ENCODE assay signal across 17 cellular contexts in the genomic region with DNA sequence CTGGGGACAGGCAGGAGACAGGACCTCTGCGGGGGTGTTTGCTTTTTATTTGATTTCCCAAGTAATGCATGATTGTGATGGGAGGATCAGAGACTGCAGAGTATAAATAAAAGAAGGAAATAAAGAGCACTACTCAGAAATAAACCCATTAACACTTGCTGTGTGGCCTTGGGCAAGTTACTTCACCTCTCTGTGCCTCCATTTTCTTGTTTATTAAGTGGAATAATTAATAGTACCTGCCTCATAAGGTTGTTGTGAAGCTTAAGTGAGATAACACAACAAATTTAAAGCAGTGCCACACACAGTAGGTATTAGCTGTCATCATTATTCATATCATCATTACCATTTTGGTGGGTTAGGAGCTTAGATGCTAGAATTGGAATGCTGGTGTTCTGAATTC.
"Had no signal": no experiment of that assay in that cellular context is flagged by ENCODE, and none has a peak within 500 bp of the region (broad histone marks: within the 10 kb centered on the region; RNA-seq: fewer than 3 reads in every experiment).

No MANE protein-coding gene starts in this region.

- DNase-seq: colonic mucosa; dorsolateral prefrontal cortex; effector CD8-positive, alpha-beta T cell; foreskin melanocyte; hippocampal formation; naive thymus-derived CD4-positive, alpha-beta T cell; nephron progenitor cell; right cardiac atrium; stimulated activated CD4-positive, alpha-beta T cell treated with anti-CD3 and anti-CD28 coated beads, Interleukin-4, amount 100 ng/mL, for 24 hours; testis; transverse colon had no signal

- H3K9me3 ChIP-seq: colonic mucosa, pancreas, testis, transverse colon had no signal

- H3K4me3 ChIP-seq: colonic mucosa, dorsolateral prefrontal cortex, heart left ventricle, pancreas, smooth muscle cell, testis, transverse colon had no signal

- ATAC-seq: heart left ventricle; naive thymus-derived CD4-positive, alpha-beta T cell; stimulated activated memory B cell treated with anti-CD40 and anti-IgM and Interleukin-4, amounts not matched to agents 10 μg/mL and 1 μg/mL and 100 μg/mL, for 72 hours had no signal

- H3K27me3 ChIP-seq: colonic mucosa, dorsolateral prefrontal cortex, heart left ventricle, pancreas, testis, transverse colon had no signal

- H3K27ac Mint-ChIP-seq: naive thymus-derived CD4-positive, alpha-beta T cell; nephron progenitor cell; progenitor cell of endocrine pancreas; stimulated activated memory B cell treated with anti-CD40 and anti-IgM and Interleukin-4, amounts not matched to agents 10 μg/mL and 1 μg/mL and 100 μg/mL, for 72 hours; stimulated activated naive CD8-positive, alpha-beta T cell treated with anti-CD3 and anti-CD28 coated beads, Interleukin-15, Interleukin-2, amounts not matched to agents 100 ng/mL and 50 ng/mL, for 24 hours had no signal

- H3K4me2 ChIP-seq: smooth muscle cell had no signal

- H3K36me3 ChIP-seq: colonic mucosa, transverse colon had no signal

- FAIRE-seq: pancreas had no signal

- H3K27me3 Mint-ChIP-seq: stimulated activated memory B cell treated with anti-CD40 and anti-IgM and Interleukin-4, amounts not matched to agents 10 μg/mL and 1 μg/mL and 100 μg/mL, for 72 hours; stimulated activated naive CD8-positive, alpha-beta T cell treated with anti-CD3 and anti-CD28 coated beads, Interleukin-15, Interleukin-2, amounts not matched to agents 100 ng/mL and 50 ng/mL, for 24 hours had no signal

- H3K4me3 Mint-ChIP-seq: naive thymus-derived CD4-positive, alpha-beta T cell; nephron progenitor cell; stimulated activated memory B cell treated with anti-CD40 and anti-IgM and Interleukin-4, amounts not matched to agents 10 μg/mL and 1 μg/mL and 100 μg/mL, for 72 hours; stimulated activated naive CD8-positive, alpha-beta T cell treated with anti-CD3 and anti-CD28 coated beads, Interleukin-15, Interleukin-2, amounts not matched to agents 100 ng/mL and 50 ng/mL, for 24 hours had no signal

- H3K27ac ChIP-seq: colonic mucosa, dorsolateral prefrontal cortex, heart left ventricle, pancreas, transverse colon had no signal

- H3K4me1 ChIP-seq: colonic mucosa had no signal
